Comparison of ENCODE assay signal across 18 cellular contexts in genomic region chr6:87791485-87791884, GRCh38.
DNase-seq lines count a peak whose midpoint lies in the region; ATAC-seq, FAIRE-seq and TF ChIP-seq lines count a peak whose summit lies in the region.
"Had no signal": no experiment of that assay in that cellular context is flagged by ENCODE, and none has a peak within 500 bp of the region (broad histone marks: within the 10 kb centered on the region; RNA-seq: fewer than 3 reads in every experiment).

No MANE protein-coding gene starts in this region.

- H3K4me1 ChIP-seq in ACC112 (ENCODE audit: control insufficient read depth, insufficient read depth, low read length, unreplicated experiment) (peaks cover 29% of the 10 kb centered on the region), HEK293 (ENCODE audit: control insufficient read depth, insufficient read depth, low read length) (peaks cover 7% of the 10 kb centered on the region), HepG2 (ENCODE audit: insufficient read depth, low read length) (peaks cover 80% of the 10 kb centered on the region)

- H3K36me3 ChIP-seq in ACC112 (ENCODE audit: insufficient read depth, low read length), result no peaks in the 10 kb centered on the region
- no peaks in the 10 kb centered on the region for H3K36me3 ChIP-seq in HEK293 (ENCODE audit: control insufficient read depth in 2 of 2, insufficient read depth in 1 of 2, low read length in 2 of 2)
- H3K36me3 ChIP-seq in HepG2 (replicated peaks in 1 of 2; ENCODE audit: control insufficient read depth in 1 of 2, insufficient read depth in 2 of 2, low read length in 2 of 2), result no peaks in the 10 kb centered on the region

- TF ChIP-seq POLR2A in HepG2 (IDR thresholded peaks at IDR 0.05; ENCODE audit: insufficient read depth in 1 of 2, low read depth in 2 of 2, low read length in 2 of 2), result no peak

- H3K36me3 Mint-ChIP-seq in nephron (ENCODE audit: low read depth), result no peaks in the 10 kb centered on the region
- H3K36me3 Mint-ChIP-seq: CD4-positive, alpha-beta memory T cell had no signal

- H3K4me3 Mint-ChIP-seq in nephron, result no peak overlapping the region
- H3K4me3 Mint-ChIP-seq: CD4-positive, alpha-beta memory T cell; H9 had no signal

- peaks cover 19% of the 10 kb centered on the region for H3K4me1 Mint-ChIP-seq in nephron
- H3K4me1 Mint-ChIP-seq: CD4-positive, alpha-beta memory T cell had no signal

- H3K27me3 ChIP-seq in ACC112 (ENCODE audit: insufficient read depth, low read length) (no peaks in the 10 kb centered on the region), HepG2 (ENCODE audit: control insufficient read depth in 1 of 2, insufficient read depth in 2 of 2, low read length in 2 of 2) (no peaks in the 10 kb centered on the region), dorsolateral prefrontal cortex (no peaks in the 10 kb centered on the region)

- H3K27ac ChIP-seq in ACC112 (ENCODE audit: low read depth, low read length) (no peak overlapping the region), HEK293 (ENCODE audit: extremely low read depth, low read depth, low read length) (no peak overlapping the region), HepG2 (ENCODE audit: extremely low read length, insufficient read depth, low read length) (peak overlapping the region; percentile 46), dorsolateral prefrontal cortex (no peak overlapping the region)
- H3K27ac ChIP-seq: C4-2B had no signal

- no peak overlapping the region for H3K4me3 ChIP-seq in ACC112 (ENCODE audit: low read depth, low read length)
- H3K4me3 ChIP-seq in HEK293 (ENCODE audit: low read depth, low read length), result no peak overlapping the region
- H3K4me3 ChIP-seq in HepG2 (replicated peaks in 1 of 3; ENCODE audit: insufficient read depth in 1 of 3, low read depth in 2 of 3, low read length in 3 of 3), result no peak overlapping the region
- no peak overlapping the region for H3K4me3 ChIP-seq in dorsolateral prefrontal cortex
- H3K4me3 ChIP-seq: GM12878, K562 had no signal

- BruUV-seq in HepG2 (replicated peaks; lab: Mats Ljungman, UMichigan), result no TSS peak

- H3K27ac Mint-ChIP-seq in nephron, result peak overlapping the region; percentile 50 to 64 (median 54)
- H3K27ac Mint-ChIP-seq: CD4-positive, alpha-beta memory T cell; H9 had no signal

- WGBS in HepG2 (ENCODE audit: low lambda C conversion rate), result 52% methylated on average over 6 of the region's 6 CpGs

- peak overlapping the region; percentile 43 for H3K4me2 ChIP-seq in HepG2 (ENCODE audit: low read depth, low read length)

- TF ChIP-seq RAD21 in HepG2 (CRISPR knock-in tag; IDR thresholded peaks at IDR 0.05), result no peak

- ATAC-seq in HepG2, result no peak
- ATAC-seq in GM19463 (IDR thresholded peaks at IDR 0.05; ENCODE audit: unreplicated experiment), result no peak
- ATAC-seq: GM12878, K562 had no signal

- H3K79me2 ChIP-seq in ACC112 (ENCODE audit: control insufficient read depth, insufficient read depth, low read length, unreplicated experiment) (no peaks in the 10 kb centered on the region), HepG2 (ENCODE audit: insufficient read depth, low read length) (no peaks in the 10 kb centered on the region)

- H2AFZ ChIP-seq in ACC112 (ENCODE audit: low read length, unreplicated experiment) (peak overlapping the region; percentile 84), HepG2 (ENCODE audit: low read length) (no peak overlapping the region)

- H3K9me3 Mint-ChIP-seq in nephron, result peaks cover 2% of the 10 kb centered on the region
- H3K9me3 Mint-ChIP-seq: CD4-positive, alpha-beta memory T cell; H9 had no signal

- CTCF ChIA-PET in HEK293 (lab: Yijun Ruan, JAX) (interaction anchor here (1.4 kb wide), 1 partner anchor 1080 kb away, joined by 4 read pairs; no protein-coding TSS in a partner anchor), HepG2 (lab: Yijun Ruan, JAX; ENCODE audit: low intra/inter-chr PET ratio, low total read pairs) (no interaction called here)

- no peak for DNase-seq in HepG2 (ENCODE audit: low spot score)
- no peak for DNase-seq in stimulated activated CD8-positive, alpha-beta memory T cell treated with anti-CD3 and anti-CD28 coated beads, Interleukin-4, amount 100 ng/mL, for 48 hours
- no peak for DNase-seq in T-helper 2 cell
- no peak for DNase-seq in dorsolateral prefrontal cortex
- DNase-seq: 8988T; ACHN; CD4-positive, alpha-beta memory T cell; DMS79 treated with DMSO at 0.1 percent for 48 hours; EL; H9 had no signal

- TF ChIP-seq EP300 in HepG2 (IDR thresholded peaks at IDR 0.05; ENCODE audit: low read depth in 2 of 2, low read length in 2 of 2) (no peak), HepG2 (CRISPR knock-in tag; IDR thresholded peaks at IDR 0.05; ENCODE audit: borderline replicate concordance) (no peak)

- POLR2A ChIA-PET in HEK293 (lab: Yijun Ruan, JAX) (interaction anchor here (0.5 kb wide), 1 partner anchor 35 kb away, joined by 3 read pairs; no protein-coding TSS in a partner anchor), HepG2 (lab: Yijun Ruan, JAX) (no interaction called here)

- H3K27me3 Mint-ChIP-seq in nephron (ENCODE audit: low read depth), result peaks cover 4% of the 10 kb centered on the region

- no peak for FAIRE-seq in HepG2 (lab: Jason Lieb, UNC)
- FAIRE-seq: GM12878, H1 had no signal

- TF ChIP-seq CTCF in HEK293 (tag by site-specific recombination; IDR thresholded peaks at IDR 0.05) (no peak), HepG2 (CRISPR knock-in tag; IDR thresholded peaks at IDR 0.05) (no peak), nephron (IDR thresholded peaks at IDR 0.05; ENCODE audit: unreplicated experiment in 3 of 3) (no peak), dorsolateral prefrontal cortex (IDR thresholded peaks at IDR 0.05 in 54 of 56, conservative IDR thresholded peaks at IDR 0.05 in 2 of 56; ENCODE audit: low read depth in 1 of 56, partially characterized antibody in 56 of 56) (no peak)

- H3K9me3 ChIP-seq in HEK293 (ENCODE audit: control insufficient read depth, insufficient read depth, low read depth, low read length) (no peaks in the 10 kb centered on the region), HepG2 (ENCODE audit: low read length) (no peaks in the 10 kb centered on the region)

- in situ Hi-C loops in HepG2 (cut with HindIII; ENCODE audit: extremely low pct_ligation_motif_present, low pct_unique_long_range_greater_than_20kb), result no loop called here

- peak overlapping the region; percentile 4; the same call in 1 of the 2 replicates for H3K9ac ChIP-seq in HepG2 (ENCODE audit: insufficient read depth, low read depth, low read length)

- intact Hi-C loops in HepG2 (cut with micrococcal nuclease; ENCODE audit: unreplicated experiment) (no loop called here), dorsolateral prefrontal cortex (cut with DNase I) (no loop called here)

- no peaks in the 10 kb centered on the region for H4K20me1 ChIP-seq in HepG2 (ENCODE audit: insufficient read depth, low read length)

TF ChIP-seq in HEK293, 187 proteins besides CTCF, POLR2A, EP300 and RAD21:
- TF ChIP-seq ZNF10 (tag by site-specific recombination; IDR thresholded peaks at IDR 0.05) (peak; percentile 63), ZFP69B (tag by site-specific recombination; IDR thresholded peaks at IDR 0.05) (no peak), SCRT2 (tag by site-specific recombination; IDR thresholded peaks at IDR 0.05) (peak; percentile 93), SCRT1 (tag by site-specific recombination; IDR thresholded peaks at IDR 0.05; ENCODE audit: borderline replicate concordance) (peak; percentile 91)

TF ChIP-seq in HepG2, 621 proteins besides CTCF, POLR2A, EP300 and RAD21 (continues in another document):
- TF ChIP-seq HDAC1 (CRISPR knock-in tag; IDR thresholded peaks at IDR 0.05), result peak; percentile 24; the same call in 1 of the 2 replicates
- 0 out of 2 replicates have a peak, but pooled peaks have one; percentile 24 for TF ChIP-seq ZNF431 (CRISPR knock-in tag; IDR thresholded peaks at IDR 0.05; ENCODE audit: borderline replicate concordance, low read depth)
- no peak for TF ChIP-seq ONECUT2 (CRISPR knock-in tag; IDR thresholded peaks at IDR 0.05)
- peak; percentile 76 for TF ChIP-seq TFAP4 (IDR thresholded peaks at IDR 0.05; ENCODE audit: borderline replicate concordance, low read depth)
- no peak for TF ChIP-seq ASH2L (IDR thresholded peaks at IDR 0.05; ENCODE audit: insufficient read length, low read depth, low read length)
- TF ChIP-seq PAXIP1 (CRISPR knock-in tag; conservative IDR thresholded peaks at IDR 0.05), result peak; percentile 53; the same call in 1 of the 2 replicates
- TF ChIP-seq HNF4G (IDR thresholded peaks at IDR 0.05; ENCODE audit: borderline replicate concordance, low read depth, low read length), result peak; percentile 57; the same call in 1 of the 2 replicates
- no peak for TF ChIP-seq HNF4G (CRISPR knock-in tag; IDR thresholded peaks at IDR 0.05; ENCODE audit: borderline replicate concordance, low read depth)
